Comparison of ENCODE assay signal across 17 cellular contexts in genomic region chr17:75494326-75494877, GRCh38. TPM values are rescaled to one million over a fixed set of nuclear protein-coding genes. Genes with fewer than 3 reads are reported as not detected.
DNase-seq lines count a peak whose midpoint lies in the region; ATAC-seq and TF ChIP-seq lines count a peak whose summit lies in the region.
"Had no signal": no experiment of that assay in that cellular context is flagged by ENCODE, and none has a peak within 500 bp of the region (broad histone marks: within the 10 kb centered on the region; RNA-seq: fewer than 3 reads in every experiment).

No MANE protein-coding gene starts in this region.

- H3K14ac ChIP-seq in neuronal stem cell (ENCODE audit: low read length) = no peak overlapping the region

- no peak overlapping the region for H3K18ac ChIP-seq in neuronal stem cell (ENCODE audit: low read length)

- H4K20me1 ChIP-seq in BLaER1 treated with 17β-estradiol and CSF1 and Interleukin-3, amounts not matched to agents 10 nM and 100 nM = peaks cover 0 to 48% (median 0%) of the 10 kb centered on the region in 11 experiments; a peak in 5 of 22 replicates

- no peaks in the 10 kb centered on the region for H3K27me3 ChIP-seq in BLaER1 treated with 17β-estradiol and CSF1 and Interleukin-3, amounts not matched to agents 10 nM and 100 nM
- no peaks in the 10 kb centered on the region for H3K27me3 ChIP-seq in SJSA1 (replicated peaks)
- H3K27me3 ChIP-seq in neuronal stem cell (ENCODE audit: control insufficient read depth in 3 of 3, insufficient read depth in 3 of 3, low read depth in 1 of 3, low read length in 3 of 3) = no peaks in the 10 kb centered on the region
- no peaks in the 10 kb centered on the region for H3K27me3 ChIP-seq in HAP-1 (ENCODE audit: low read depth)
- no peaks in the 10 kb centered on the region for H3K27me3 ChIP-seq in spleen (replicated peaks in 1 of 7)
- H3K27me3 ChIP-seq: BE2C had no signal

- peak overlapping the region in 5 of 11 experiments; percentile 17 to 98 (median 91); a peak in 4 of 22 replicates for H3K27ac ChIP-seq in BLaER1 treated with 17β-estradiol and CSF1 and Interleukin-3, amounts not matched to agents 10 nM and 100 nM
- H3K27ac ChIP-seq in SJSA1 (peak overlapping the region; percentile 50), neuronal stem cell (replicated peaks; ENCODE audit: low read length) (no peak overlapping the region), spleen (no peak overlapping the region)

- no peak overlapping the region for H2BK15ac ChIP-seq in neuronal stem cell (ENCODE audit: low read length)

- no peak for ATAC-seq in GM19328 (IDR thresholded peaks at IDR 0.05; ENCODE audit: unreplicated experiment)
- ATAC-seq: K562 had no signal

- no peaks in the 10 kb centered on the region for H3K9me3 ChIP-seq in BLaER1 treated with 17β-estradiol and CSF1 and Interleukin-3, amounts not matched to agents 10 nM and 100 nM (replicated peaks in 1 of 11)
- H3K9me3 ChIP-seq in SJSA1 (replicated peaks) (no peaks in the 10 kb centered on the region), neuronal stem cell (replicated peaks in 1 of 2; ENCODE audit: control insufficient read depth in 2 of 2, insufficient read depth in 1 of 2, low read depth in 1 of 2, low read length in 2 of 2) (peaks cover 0 to 2% of the 10 kb centered on the region in 2 donors), HAP-1 (no peaks in the 10 kb centered on the region), spleen (no peaks in the 10 kb centered on the region)
- H3K9me3 ChIP-seq: BE2C had no signal

- no peak overlapping the region for H2BK5ac ChIP-seq in neuronal stem cell (ENCODE audit: low read length)

- no peak overlapping the region for H2BK12ac ChIP-seq in neuronal stem cell (ENCODE audit: low read length)

- no peak overlapping the region for H3K4me3 ChIP-seq in BLaER1 treated with 17β-estradiol and CSF1 and Interleukin-3, amounts not matched to agents 10 nM and 100 nM
- no peak overlapping the region for H3K4me3 ChIP-seq in SJSA1
- no peak overlapping the region for H3K4me3 ChIP-seq in neuronal stem cell (ENCODE audit: low read length in 2 of 2)
- no peak overlapping the region for H3K4me3 ChIP-seq in HAP-1
- no peak overlapping the region for H3K4me3 ChIP-seq in spleen
- H3K4me3 ChIP-seq: K562 had no signal

- no peak overlapping the region for H4K91ac ChIP-seq in neuronal stem cell (ENCODE audit: low read depth, low read length, poor library complexity)

- H3K36me3 ChIP-seq in BLaER1 treated with 17β-estradiol and CSF1 and Interleukin-3, amounts not matched to agents 10 nM and 100 nM = peaks cover 44 to 89% (median 70%) of the 10 kb centered on the region in 11 experiments
- H3K36me3 ChIP-seq in SJSA1 = peaks cover 91% of the 10 kb centered on the region
- peaks cover 59 to 92% of the 10 kb centered on the region in 2 donors for H3K36me3 ChIP-seq in neuronal stem cell (replicated peaks in 1 of 2; ENCODE audit: control insufficient read depth in 2 of 2, insufficient read depth in 2 of 2, low read length in 2 of 2)
- peaks cover 44% of the 10 kb centered on the region for H3K36me3 ChIP-seq in HAP-1 (replicated peaks)
- H3K36me3 ChIP-seq in spleen = peaks cover 0 to 100% (median 71%) of the 10 kb centered on the region in 6 donors

- H3K9ac ChIP-seq in BLaER1 treated with 17β-estradiol and CSF1 and Interleukin-3, amounts not matched to agents 10 nM and 100 nM = peak overlapping the region in 5 of 11 experiments; percentile 37 to 91 (median 80); a peak in 4 of 22 replicates
- peak overlapping the region; percentile 24 for H3K9ac ChIP-seq in neuronal stem cell (ENCODE audit: low read depth, low read length, poor library complexity)

- no peak overlapping the region for H2AK5ac ChIP-seq in neuronal stem cell (ENCODE audit: low read depth, low read length)

- H3K4ac ChIP-seq in neuronal stem cell (ENCODE audit: low read length) = no peak overlapping the region

- no CpG with 5 or more reads among the region's 14 CpGs for whole genome bisulfite sequencing in neuronal stem cell (ENCODE audit: extremely low coverage in 2 of 2, insufficient read length in 2 of 2, insufficient replicate concordance in 1 of 2), 2 donors
- 88 to 96% (median 94%) methylated on average over 11 to 14 of the region's 14 CpGs for WGBS in spleen, 5 donors

- H3K4me1 ChIP-seq in BLaER1 treated with 17β-estradiol and CSF1 and Interleukin-3, amounts not matched to agents 10 nM and 100 nM = peaks cover 65 to 100% (median 97%) of the 10 kb centered on the region in 10 experiments
- peaks cover 24% of the 10 kb centered on the region for H3K4me1 ChIP-seq in SJSA1 (replicated peaks)
- no peaks in the 10 kb centered on the region for H3K4me1 ChIP-seq in neuronal stem cell (ENCODE audit: control insufficient read depth in 2 of 2, insufficient read depth in 1 of 2, low read depth in 1 of 2, low read length in 2 of 2)
- H3K4me1 ChIP-seq in HAP-1 = no peaks in the 10 kb centered on the region
- peaks cover 0 to 42% (median 30%) of the 10 kb centered on the region in 6 donors for H3K4me1 ChIP-seq in spleen
- H3K4me1 ChIP-seq: BE2C had no signal

- in situ Hi-C loops in HAP-1 (cut with MboI; ENCODE audit: low sequenced_read_pairs) = no loop called here

- peaks cover 4% of the 10 kb centered on the region for H3K79me1 ChIP-seq in neuronal stem cell (ENCODE audit: low read depth, low read length)

- H2BK120ac ChIP-seq in neuronal stem cell (ENCODE audit: low read depth, low read length) = no peak overlapping the region

- no peak overlapping the region for H4K8ac ChIP-seq in neuronal stem cell (ENCODE audit: low read depth, low read length)

- H3K23ac ChIP-seq in neuronal stem cell (ENCODE audit: low read depth, low read length, poor library complexity) = no peak overlapping the region

- intact Hi-C loops in spleen (cut with DNase I; ENCODE audit: low total_unique reads) = no loop called here

- H2AFZ ChIP-seq in neuronal stem cell (ENCODE audit: low read length) = no peak overlapping the region

- TF ChIP-seq POLR2A in spleen (IDR thresholded peaks at IDR 0.05) = no peak

- DNase-seq in SJSA1 (ENCODE audit: low read depth in 1 of 2, low spot score in 2 of 2) (peak; percentile 76 to 85), neuronal stem cell (ENCODE audit: low spot score) (no peak), HAP-1 (ENCODE audit: low spot score in 2 of 2) (no peak), spleen (no peak)
- DNase-seq: ACHN; BE2C; CD4-positive, alpha-beta memory T cell; DMS153; DMS79; GDM1; HCEC 1CT; HFFc6; IMR-90 had no signal

- no peak for TF ChIP-seq CTCF in spleen (IDR thresholded peaks at IDR 0.05 in 8 of 11, conservative IDR thresholded peaks at IDR 0.05 in 3 of 11)

- H3K4me2 ChIP-seq in BLaER1 treated with 17β-estradiol and CSF1 and Interleukin-3, amounts not matched to agents 10 nM and 100 nM = peak overlapping the region in 8 of 11 experiments; percentile 84 to 100 (median 96); a peak in 15 of 22 replicates
- H3K4me2 ChIP-seq in neuronal stem cell (ENCODE audit: insufficient read depth, low read length, poor library complexity, severe bottlenecking) = no peak overlapping the region

RNA-seq across cellular contexts. Expression of gene CASKIN2, which starts 20.9 kb away (rescaled TPM):
- 14.2 and 19.7 TPM in 2 replicates for total RNA-seq in SJSA1 (2014; rRNA removed; shearing (Covaris generic))
- polyA plus RNA-seq in neuronal stem cell (2013, experiment 1 of 2) = 7.5 TPM
- 7.9 TPM for polyA plus RNA-seq in neuronal stem cell (2013, experiment 2 of 2)
- total RNA-seq in spleen = 100 to 1,000 TPM in 3 of 7 donors, 10 to 100 TPM in 4; 33.5 to 135 (median 51.1) TPM
- 10 to 100 TPM in 1 of 3 donors, 1 to 10 TPM in 2; 4.7 to 27.8 (median 6.2) TPM for polyA plus RNA-seq in spleen
- polyA plus RNA-seq: CD14-positive monocyte; CD4-positive, alpha-beta memory T cell had no signal

RNA-seq across cellular contexts. Expression of gene TSEN54, which starts 21.9 kb away (rescaled TPM):
- 54.0 and 78.4 TPM in 2 replicates for total RNA-seq in SJSA1 (2014; rRNA removed; shearing (Covaris generic))
- 21.2 TPM for polyA plus RNA-seq in neuronal stem cell (2013, experiment 1 of 2)
- polyA plus RNA-seq in neuronal stem cell (2013, experiment 2 of 2) = 24.0 TPM
- total RNA-seq in spleen = 10 to 100 TPM; 31.0 to 58.1 (median 35.4) TPM
- 10 to 100 TPM; 40.8 to 87.8 (median 68.9) TPM for polyA plus RNA-seq in spleen

RNA-seq across cellular contexts. Expression of gene LLGL2, which starts 31.1 kb away (rescaled TPM):
- 5.8 and 6.6 TPM in 2 replicates for total RNA-seq in SJSA1 (2014; rRNA removed; shearing (Covaris generic))
- polyA plus RNA-seq in neuronal stem cell (2013, experiment 1 of 2) = 25.2 TPM
- 26.4 TPM for polyA plus RNA-seq in neuronal stem cell (2013, experiment 2 of 2)
- 10 to 100 TPM; 44.0 to 97.8 (median 75.1) TPM for total RNA-seq in spleen
- 100 to 1,000 TPM in 1 of 3 donors, 10 to 100 TPM in 2; 28.6 to 153 (median 92.6) TPM for polyA plus RNA-seq in spleen

RNA-seq across cellular contexts. Expression of gene TMEM94, which starts 38.0 kb away (rescaled TPM):
- total RNA-seq in SJSA1 (2014; rRNA removed; shearing (Covaris generic)) = 62.9 and 109 TPM in 2 replicates
- 63.4 TPM for polyA plus RNA-seq in neuronal stem cell (2013, experiment 1 of 2)
- 59.4 TPM for polyA plus RNA-seq in neuronal stem cell (2013, experiment 2 of 2)
- 100 to 1,000 TPM in 1 of 7 donors, 10 to 100 TPM in 6; 66.6 to 101 (median 94.1) TPM for total RNA-seq in spleen
- polyA plus RNA-seq in spleen = 10 to 100 TPM; 24.8 to 77.8 (median 59.5) TPM

Comparison
In these comparisons a context has a peak if more than half of its experiments do, and no peak if none do; other contexts are left out.
1. DNase-seq: peak in SJSA1 (2 of 2); none in neuronal stem cell (single experiment), HAP-1 (0 of 2) and spleen (single experiment).